8 cellular contexts compared by ENCODE assay signal in genomic region chr16:29926675-29927522, GRCh38. TPM values are rescaled to one million over a fixed set of nuclear protein-coding genes. Genes with fewer than 3 reads are reported as not detected.
DNase-seq lines count a peak whose midpoint lies in the region; ATAC-seq, FAIRE-seq and TF ChIP-seq lines count a peak whose summit lies in the region.

No MANE protein-coding gene starts in this region.

- TF ChIP-seq CTCF in OCI-LY1 (IDR thresholded peaks at IDR 0.05; ENCODE audit: low read length) (no peak), dorsolateral prefrontal cortex (IDR thresholded peaks at IDR 0.05 in 54 of 56, conservative IDR thresholded peaks at IDR 0.05 in 2 of 56; ENCODE audit: low read depth in 1 of 56, partially characterized antibody in 56 of 56) (no peak), tibial nerve (IDR thresholded peaks at IDR 0.05) (no peak)

- intact Hi-C loops in dorsolateral prefrontal cortex (cut with DNase I): loop anchor here (1.0 to 5.0 kb wide), 5 partner anchors 26 to 80 kb away; partner anchors contain the start of genes ASPHD1 (in 1 of the 2), TAOK2 (in 1 of the 2) and TMEM219 (in 1 of the 2)

- no peak for TF ChIP-seq EP300 in tibial nerve (IDR thresholded peaks at IDR 0.05)

- peaks cover 22% of the 10 kb centered on the region for H3K4me1 ChIP-seq in OCI-LY1 (ENCODE audit: insufficient read depth, low read length, severe bottlenecking)
- peaks cover 16% of the 10 kb centered on the region for H3K4me1 ChIP-seq in mesenchymal stem cell (ENCODE audit: control insufficient read depth, insufficient read depth, low read depth, low read length)
- peaks cover 0 to 39% (median 19%) of the 10 kb centered on the region in 4 donors for H3K4me1 ChIP-seq in tibial nerve

- no peak overlapping the region for H2BK120ac ChIP-seq in mesenchymal stem cell (ENCODE audit: low read depth, low read length)

- H3K14ac ChIP-seq in mesenchymal stem cell (ENCODE audit: low read length in 2 of 2): peak overlapping the region in 1 of 2 experiments; percentile 62

- H3K4me3 ChIP-seq in OCI-LY1 (ENCODE audit: low read depth, low read length, poor library complexity, severe bottlenecking): peak overlapping the region; percentile 68
- peak overlapping the region; percentile 57 to 100 (median 97) for H3K4me3 ChIP-seq in dorsolateral prefrontal cortex
- peak overlapping the region; percentile 55 to 82 for H3K4me3 ChIP-seq in mesenchymal stem cell (ENCODE audit: insufficient read depth in 1 of 2, low read depth in 1 of 2, low read length in 2 of 2)
- H3K4me3 ChIP-seq in tibial nerve: peak overlapping the region; percentile 78 to 84 (median 80)

- H3K9me3 ChIP-seq in OCI-LY1 (ENCODE audit: low read length): no peaks in the 10 kb centered on the region
- no peaks in the 10 kb centered on the region for H3K9me3 ChIP-seq in mesenchymal stem cell (ENCODE audit: control insufficient read depth, low read length)
- no peaks in the 10 kb centered on the region for H3K9me3 ChIP-seq in tibial nerve

- H3F3A ChIP-seq in OCI-LY1 (ENCODE audit: insufficient read depth, low read length): no peaks in the 10 kb centered on the region

- ATAC-seq in GM21367 (IDR thresholded peaks at IDR 0.05; ENCODE audit: unreplicated experiment) (peak; percentile 23), HG02840 (IDR thresholded peaks at IDR 0.05; ENCODE audit: low FRiP score, unreplicated experiment) (no peak)

- peak overlapping the region; percentile 92 for H4K8ac ChIP-seq in mesenchymal stem cell (ENCODE audit: low read length)

- 0 out of 2 replicates have a peak overlapping the region, but pooled peaks have one; percentile 19 for H2AFZ ChIP-seq in OCI-LY1 (ENCODE audit: low read length)
- no peak overlapping the region for H2AFZ ChIP-seq in mesenchymal stem cell (ENCODE audit: low read depth, low read length)

- peak overlapping the region; percentile 84 for H3K9ac ChIP-seq in OCI-LY1 (ENCODE audit: low read length)
- peak overlapping the region; percentile 93 for H3K9ac ChIP-seq in mesenchymal stem cell (ENCODE audit: low read length)

- 53% methylated on average over 23 of the region's 23 CpGs for WGBS in mesenchymal stem cell
- WGBS in tibial nerve, 2 donors: 22 to 25% methylated on average over 21 to 23 of the region's 23 CpGs

- H4K91ac ChIP-seq in mesenchymal stem cell (ENCODE audit: low read length): peak overlapping the region; percentile 53

- peaks cover 7% of the 10 kb centered on the region; the same call in 1 of the 2 replicates for H3K36me3 ChIP-seq in OCI-LY1 (ENCODE audit: insufficient read depth, low read length)
- peaks cover 7 to 12% of the 10 kb centered on the region in 2 experiments for H3K36me3 ChIP-seq in mesenchymal stem cell (ENCODE audit: control insufficient read depth in 1 of 2, insufficient read depth in 2 of 2, low read depth in 1 of 2, low read length in 2 of 2)
- H3K36me3 ChIP-seq in tibial nerve: peaks cover 0 to 17% (median 11%) of the 10 kb centered on the region in 3 donors

- H3K23ac ChIP-seq in mesenchymal stem cell (ENCODE audit: low read length in 2 of 2): no peak overlapping the region

- H3K79me1 ChIP-seq in mesenchymal stem cell (replicated peaks; ENCODE audit: low read length, poor library complexity, severe bottlenecking): peaks cover 16% of the 10 kb centered on the region

- no peak for FAIRE-seq in HTR-8/SVneo (lab: Jason Lieb, UNC)

- peak overlapping the region; percentile 55 to 62 for H3K18ac ChIP-seq in mesenchymal stem cell (ENCODE audit: low read depth in 1 of 2, low read length in 2 of 2)

- no peaks in the 10 kb centered on the region for H3K9me2 ChIP-seq in OCI-LY1 (ENCODE audit: low read depth, low read length)

- H3K27me3 ChIP-seq in OCI-LY1 (ENCODE audit: insufficient read depth, low read length) (no peaks in the 10 kb centered on the region), dorsolateral prefrontal cortex (no peaks in the 10 kb centered on the region), mesenchymal stem cell (ENCODE audit: control insufficient read depth in 1 of 2, insufficient read depth in 1 of 2, low read length in 2 of 2) (no peaks in the 10 kb centered on the region), tibial nerve (no peaks in the 10 kb centered on the region)

- peak; percentile 39 for DNase-seq in AG08396 (ENCODE audit: low spot score)
- DNase-seq in dorsolateral prefrontal cortex: peak in 5 of 10 donors; percentile 30 to 51 (median 42)
- no peak for DNase-seq in mesenchymal stem cell
- DNase-seq in tibial nerve (ENCODE audit: low spot score in 2 of 2): peak in 1 of 2 donors; percentile 6
- DNase-seq in HTR-8/SVneo (ENCODE audit: insufficient read length, low spot score): no peak

- peak overlapping the region in 1 of 2 experiments; percentile 33 for H3K4ac ChIP-seq in mesenchymal stem cell (ENCODE audit: low read depth in 1 of 2, low read length in 2 of 2)

- no peak overlapping the region for H2BK15ac ChIP-seq in mesenchymal stem cell (ENCODE audit: low read depth, poor library complexity, severe bottlenecking)

- no peak for TF ChIP-seq POLR2A in tibial nerve (IDR thresholded peaks at IDR 0.05)

- H3K4me2 ChIP-seq in OCI-LY1 (ENCODE audit: low read length) (peak overlapping the region; percentile 92), mesenchymal stem cell (ENCODE audit: low read length, poor library complexity, severe bottlenecking) (peak overlapping the region; percentile 70)

- H2BK5ac ChIP-seq in mesenchymal stem cell (ENCODE audit: low read depth, low read length, poor library complexity, severe bottlenecking): no peak overlapping the region

- H3K79me2 ChIP-seq in OCI-LY1 (ENCODE audit: insufficient read depth, low read length): no peaks in the 10 kb centered on the region

- peak overlapping the region; percentile 61 for H2AK5ac ChIP-seq in mesenchymal stem cell (ENCODE audit: low read length, severe bottlenecking)

- H4K20me1 ChIP-seq in OCI-LY1 (ENCODE audit: insufficient read depth, low read length): no peaks in the 10 kb centered on the region

- H3K27ac ChIP-seq in OCI-LY1 (ENCODE audit: low read depth, low read length, poor library complexity, severe bottlenecking): peak overlapping the region; percentile 17
- H3K27ac ChIP-seq in dorsolateral prefrontal cortex: peak overlapping the region; percentile 11 to 97 (median 92)
- peak overlapping the region; percentile 21 for H3K27ac ChIP-seq in mesenchymal stem cell (ENCODE audit: low read length, poor library complexity, severe bottlenecking)
- peak overlapping the region; percentile 78 to 93 (median 85) for H3K27ac ChIP-seq in tibial nerve

- H2BK12ac ChIP-seq in mesenchymal stem cell (ENCODE audit: low read length in 2 of 2): no peak overlapping the region

RNA-seq across cellular contexts. Expression of gene KCTD13, which starts 0.9 kb away (rescaled TPM):
- total RNA-seq in dorsolateral prefrontal cortex (10 to 100 TPM; 38.6 to 87.0 (median 61.2) TPM), tibial nerve (10 to 100 TPM; 31.0 to 81.0 (median 38.7) TPM)
- polyA plus RNA-seq in mesenchymal stem cell (2013, experiment 1 of 2): 10.9 TPM
- 10.4 TPM for polyA plus RNA-seq in mesenchymal stem cell (2013, experiment 2 of 2)

RNA-seq across cellular contexts. Expression of gene ASPHD1, which starts 26.6 kb away (rescaled TPM):
- total RNA-seq in dorsolateral prefrontal cortex (100 to 1,000 TPM in 28 of 120 experiments, 10 to 100 TPM in 92; 60.7 to 127 (median 92.5) TPM), tibial nerve (1 to 10 TPM in 3 of 4 donors, under 1 TPM in 1; 0.90 to 5.7 (median 3.9) TPM)
- 5.3 TPM for polyA plus RNA-seq in mesenchymal stem cell (2013, experiment 1 of 2)
- polyA plus RNA-seq in mesenchymal stem cell (2013, experiment 2 of 2): 5.9 TPM

RNA-seq across cellular contexts. Expression of gene SEZ6L2, which starts 27.5 kb away (rescaled TPM):
- 100 to 1,000 TPM in 106 of 120 experiments, 10 to 100 TPM in 14; 57.0 to 207 (median 139) TPM for total RNA-seq in dorsolateral prefrontal cortex
- polyA plus RNA-seq in mesenchymal stem cell (2013, experiment 1 of 2): 27.4 TPM
- 27.2 TPM for polyA plus RNA-seq in mesenchymal stem cell (2013, experiment 2 of 2)
- total RNA-seq in tibial nerve: 1 to 10 TPM in 2 of 4 donors, under 1 TPM in 2; 0.84 to 4.9 (median 1.3) TPM

RNA-seq across cellular contexts. Expression of gene TMEM219, which starts 35.0 kb away (rescaled TPM):
- total RNA-seq in dorsolateral prefrontal cortex: 100 to 1,000 TPM in 56 of 120 experiments, 10 to 100 TPM in 64; 63.3 to 177 (median 99.3) TPM
- 118 TPM for polyA plus RNA-seq in mesenchymal stem cell (2013, experiment 1 of 2)
- 125 TPM for polyA plus RNA-seq in mesenchymal stem cell (2013, experiment 2 of 2)
- total RNA-seq in tibial nerve: 100 to 1,000 TPM in 2 of 4 donors, 10 to 100 TPM in 2; 83.1 to 144 (median 103) TPM

RNA-seq across cellular contexts. Expression of gene TAOK2, which starts 46.8 kb away (rescaled TPM):
- total RNA-seq in dorsolateral prefrontal cortex (10 to 100 TPM; 58.7 to 87.3 (median 69.6) TPM), tibial nerve (10 to 100 TPM; 51.3 to 88.8 (median 66.0) TPM)
- polyA plus RNA-seq in mesenchymal stem cell (2013, experiment 1 of 2): 20.6 TPM
- polyA plus RNA-seq in mesenchymal stem cell (2013, experiment 2 of 2): 19.6 TPM

Comparison
In these comparisons a context has a peak if more than half of its experiments do, and no peak if none do; other contexts are left out.
1. H3K27ac ChIP-seq: peak in every context shown above with its lines; median percentile 92 in dorsolateral prefrontal cortex; 85 in tibial nerve; 21 in mesenchymal stem cell; 17 in OCI-LY1.
2. RNA of gene ASPHD1, which starts 26.6 kb away (total RNA-seq): 60.7 to 127 TPM in dorsolateral prefrontal cortex; 0.90 to 5.7 TPM in tibial nerve; every median in the first group is over 4 times any median in the second.
3. RNA of gene SEZ6L2, which starts 27.5 kb away (total RNA-seq): 57.0 to 207 TPM in dorsolateral prefrontal cortex; 0.84 to 4.9 TPM in tibial nerve; every median in the first group is over 4 times any median in the second.
4. Peak in every context shown above with its lines, with median percentiles within 50 percentile points of each other: H3K4me3 ChIP-seq.